11 cellular contexts compared by ENCODE assay signal in the genomic region with DNA sequence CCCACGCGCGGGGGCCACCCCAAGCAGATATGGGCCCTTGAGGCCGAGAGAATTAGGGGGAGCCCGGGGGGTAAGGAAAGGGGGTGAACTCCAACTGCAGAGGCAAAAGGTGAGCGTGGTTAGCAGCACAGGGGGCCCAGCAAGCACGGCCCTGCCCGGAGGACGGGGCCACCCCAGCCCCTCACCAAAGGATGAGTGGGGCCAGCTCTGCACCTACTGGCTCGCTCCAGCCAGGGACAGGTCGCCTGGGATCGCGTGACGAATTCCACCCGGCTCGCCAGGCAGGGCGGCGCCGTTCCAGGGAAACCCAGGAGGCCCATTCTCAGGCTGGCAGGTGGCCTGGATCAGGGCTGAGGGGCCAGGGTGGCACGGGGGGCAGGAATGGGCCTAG. TPM values are rescaled to one million over a fixed set of nuclear protein-coding genes. Genes with fewer than 3 reads are reported as not detected.
DNase-seq lines count a peak whose midpoint lies in the region; ATAC-seq and TF ChIP-seq lines count a peak whose summit lies in the region.
"Had no signal": no experiment of that assay in that cellular context is flagged by ENCODE, and none has a peak within 500 bp of the region (broad histone marks: within the 10 kb centered on the region; RNA-seq: fewer than 3 reads in every experiment).

No MANE protein-coding gene starts in this region.

- H3K79me2 ChIP-seq in PC-9 (ENCODE audit: low read depth), result no peaks in the 10 kb centered on the region

- no TSS peak for BruUV-seq in PC-9 (replicated peaks; lab: Mats Ljungman, UMichigan)

- H3K36me3 ChIP-seq in CD4-positive, alpha-beta memory T cell (ENCODE audit: insufficient read depth, low read length), result peaks cover 46% of the 10 kb centered on the region
- H3K36me3 ChIP-seq in PC-9 (ENCODE audit: low read depth) (no peaks in the 10 kb centered on the region; the same call in 1 of the 2 replicates), psoas muscle (ENCODE audit: insufficient read depth in 1 of 2, low read depth in 1 of 2) (peaks cover 3 to 27% of the 10 kb centered on the region in 2 donors)

- H2AFZ ChIP-seq in PC-9, result no peak overlapping the region

- POLR2A ChIA-PET in CD4-positive, alpha-beta memory T cell (lab: Charles Lee; ENCODE audit: partially characterized antibody), result interaction anchor here (10.1 kb wide), 1 partner anchor 12 kb away, joined by 72 read pairs; no protein-coding TSS in a partner anchor
- POLR2A ChIA-PET in PC-9 (lab: Charles Lee; ENCODE audit: unreplicated experiment), result no interaction called here

- H3K4me2 ChIP-seq in PC-9, result no peak overlapping the region

- peaks cover 18% of the 10 kb centered on the region for H3K4me1 ChIP-seq in CD4-positive, alpha-beta memory T cell (ENCODE audit: insufficient read depth, low read length)
- H3K4me1 ChIP-seq in PC-9 (replicated peaks; ENCODE audit: insufficient read depth) (peaks cover 31% of the 10 kb centered on the region), psoas muscle (peaks cover 94% of the 10 kb centered on the region)

- no peaks in the 10 kb centered on the region for H3K27me3 ChIP-seq in CD4-positive, alpha-beta memory T cell (ENCODE audit: insufficient read depth, low read length)
- no peaks in the 10 kb centered on the region for H3K27me3 ChIP-seq in PC-9 (ENCODE audit: insufficient read depth, low read depth)
- H3K27me3 ChIP-seq in psoas muscle (ENCODE audit: insufficient read depth in 3 of 3, low read length in 2 of 3), result no peaks in the 10 kb centered on the region
- H3K27me3 ChIP-seq: tibial artery had no signal

- H3K4me3 Mint-ChIP-seq in CD4-positive, alpha-beta memory T cell, result no peak overlapping the region
- H3K4me3 Mint-ChIP-seq in dendritic cell treated with granulocyte-macrophage colony-stimulating factor and Interleukin-4, amounts not matched to agents 40 ng/mL and 50 ng/mL, for 4 days, result no peak overlapping the region

- no peak overlapping the region for H3K27ac ChIP-seq in CD4-positive, alpha-beta memory T cell (ENCODE audit: low read depth, low read length)
- H3K27ac ChIP-seq in PC-9 (no peak overlapping the region), psoas muscle (peak overlapping the region; percentile 98)
- H3K27ac ChIP-seq: SK-N-MC had no signal

- peak overlapping the region in 5 of 7 donors; percentile 79 to 94 (median 85) for H3K27ac Mint-ChIP-seq in CD4-positive, alpha-beta memory T cell
- H3K27ac Mint-ChIP-seq in dendritic cell treated with granulocyte-macrophage colony-stimulating factor and Interleukin-4, amounts not matched to agents 40 ng/mL and 50 ng/mL, for 4 days, result peak overlapping the region; percentile 94

- no peaks in the 10 kb centered on the region for H3K27me3 Mint-ChIP-seq in CD4-positive, alpha-beta memory T cell
- H3K27me3 Mint-ChIP-seq in dendritic cell treated with granulocyte-macrophage colony-stimulating factor and Interleukin-4, amounts not matched to agents 40 ng/mL and 50 ng/mL, for 4 days, result peaks cover 14% of the 10 kb centered on the region

- peaks cover 18% of the 10 kb centered on the region; the same call in 1 of the 2 replicates for H3F3A ChIP-seq in PC-9 (ENCODE audit: insufficient read depth, low read depth)

- no peaks in the 10 kb centered on the region for H4K20me1 ChIP-seq in PC-9 (ENCODE audit: insufficient read depth)

- peak; percentile 1 to 24 (median 10) for ATAC-seq in psoas muscle
- no peak for ATAC-seq in GM18519 (IDR thresholded peaks at IDR 0.05; ENCODE audit: low FRiP score, unreplicated experiment)

- DNase-seq in CD4-positive, alpha-beta memory T cell, result no peak
- DNase-seq in PC-9, result no peak
- DNase-seq in psoas muscle, result peak in 1 of 2 donors; percentile 83
- DNase-seq in activated CD8-positive, alpha-beta memory T cell treated with anti-CD3 and anti-CD28 coated beads for 24 hours, result no peak
- DNase-seq in cardiac septum (ENCODE audit: low spot score), result no peak
- DNase-seq: NCI-H1105, NCI-H2227 treated with DMSO at 0.1 percent for 48 hours had no signal

- H3K4me3 ChIP-seq in CD4-positive, alpha-beta memory T cell (ENCODE audit: low read length in 2 of 2), result no peak overlapping the region
- H3K4me3 ChIP-seq in PC-9 (no peak overlapping the region), psoas muscle (peak overlapping the region; percentile 43)
- H3K4me3 ChIP-seq: SK-N-MC, tibial artery had no signal

- no peaks in the 10 kb centered on the region for H3K9me3 ChIP-seq in CD4-positive, alpha-beta memory T cell (ENCODE audit: control insufficient read depth in 1 of 2, low read length in 2 of 2)
- no peaks in the 10 kb centered on the region for H3K9me3 ChIP-seq in PC-9 (ENCODE audit: insufficient read depth, low read depth)
- H3K9me3 ChIP-seq in psoas muscle, result no peaks in the 10 kb centered on the region
- H3K9me3 ChIP-seq: tibial artery had no signal

- H3K9me3 Mint-ChIP-seq in CD4-positive, alpha-beta memory T cell, result no peaks in the 10 kb centered on the region
- no peaks in the 10 kb centered on the region for H3K9me3 Mint-ChIP-seq in dendritic cell treated with granulocyte-macrophage colony-stimulating factor and Interleukin-4, amounts not matched to agents 40 ng/mL and 50 ng/mL, for 4 days

- WGBS in psoas muscle, 3 donors, result 35 to 59% (median 41%) methylated on average over 19 to 20 of the region's 20 CpGs

- H3K4me1 Mint-ChIP-seq in CD4-positive, alpha-beta memory T cell, result peaks cover 19 to 53% (median 34%) of the 10 kb centered on the region in 4 donors
- peaks cover 53% of the 10 kb centered on the region for H3K4me1 Mint-ChIP-seq in dendritic cell treated with granulocyte-macrophage colony-stimulating factor and Interleukin-4, amounts not matched to agents 40 ng/mL and 50 ng/mL, for 4 days (ENCODE audit: low read depth)

- CTCF ChIA-PET in CD4-positive, alpha-beta memory T cell (lab: Charles Lee; ENCODE audit: partially characterized antibody), result interaction anchor here (0.7 to 4.6 kb wide), 11 partner anchors 11 to 411 kb away, joined by 3 to 74 read pairs (median 6); partner anchors contain the start of genes BIN1 and ERCC3
- CTCF ChIA-PET in PC-9 (lab: Charles Lee), result interaction anchor here (0.5 to 2.6 kb wide), 4 partner anchors 27 to 129 kb away, joined by 3 to 20 read pairs (median 6); partner anchors contain the start of gene BIN1

- peaks cover 25 to 57% of the 10 kb centered on the region in 2 donors for H3K36me3 Mint-ChIP-seq in CD4-positive, alpha-beta memory T cell
- no peaks in the 10 kb centered on the region for H3K36me3 Mint-ChIP-seq in dendritic cell treated with granulocyte-macrophage colony-stimulating factor and Interleukin-4, amounts not matched to agents 40 ng/mL and 50 ng/mL, for 4 days (ENCODE audit: low read depth)

- H3K9me2 ChIP-seq in PC-9 (ENCODE audit: insufficient read depth), result no peaks in the 10 kb centered on the region

- intact Hi-C loops in CD4-positive, alpha-beta memory T cell (cut with micrococcal nuclease), result loop anchor here (1.0 to 2.0 kb wide), 4 partner anchors 13 to 411 kb away; no protein-coding TSS in a partner anchor
- intact Hi-C loops in PC-9 (cut with micrococcal nuclease; ENCODE audit: unreplicated experiment), result loop anchor here (1.0 to 10.0 kb wide), 5 partner anchors 85 to 409 kb away; partner anchors contain the start of gene ERCC3
- intact Hi-C loops in dendritic cell treated with granulocyte-macrophage colony-stimulating factor and Interleukin-4, amounts not matched to agents 40 ng/mL and 50 ng/mL, for 4 days (cut with micrococcal nuclease), result loop anchor here (2.0 kb wide), 1 partner anchor 38 kb away; the partner anchor contains the start of gene BIN1
- intact Hi-C loops in psoas muscle (cut with DNase I), result loop anchor here (2.0 to 5.0 kb wide), 5 partner anchors 34 to 222 kb away; no protein-coding TSS in a partner anchor
- intact Hi-C loops in cardiac septum (cut with DNase I), result loop anchor here (5.0 to 10.0 kb wide), 2 partner anchors 39 to 336 kb away; partner anchors contain the start of gene BIN1

- TF ChIP-seq CTCF in PC-9 (conservative IDR thresholded peaks at IDR 0.05), result peak; percentile 59; the same call in 1 of the 2 replicates
- no peak for TF ChIP-seq CTCF in psoas muscle (IDR thresholded peaks at IDR 0.05)

RNA-seq across cellular contexts. Expression of gene BIN1, which starts 38.6 kb away (rescaled TPM):
- total RNA-seq in CD4-positive, alpha-beta memory T cell, result 100 to 1,000 TPM in 1 of 2 experiments, 10 to 100 TPM in 1; 99.4 to 103 TPM
- polyA plus RNA-seq in CD4-positive, alpha-beta memory T cell, result 100 to 1,000 TPM; 141 to 163 TPM
- total RNA-seq in PC-9 (2021) (87.5 and 95.6 TPM in 2 replicates), psoas muscle (1,000 to 10,000 TPM; 1,036 to 1,643 (median 1,260) TPM), cardiac septum (14.0 TPM)
- polyA plus RNA-seq in psoas muscle, result 1,000 to 10,000 TPM in 2 of 3 donors, 100 to 1,000 TPM in 1; 615 to 1,667 (median 1,547) TPM

Comparison
In these comparisons a context has a peak if more than half of its experiments do, and no peak if none do; other contexts are left out.
1. RNA of gene BIN1, which starts 38.6 kb away (total RNA-seq): 1,036 to 1,643 TPM in psoas muscle; 99.4 to 103 TPM in CD4-positive, alpha-beta memory T cell, 87.5 to 95.6 TPM in PC-9 and 14.0 TPM in cardiac septum (single experiment); every median in the first group is over 4 times any median in the second.